1 cellular context compared by ENCODE assay signal in the genomic region with DNA sequence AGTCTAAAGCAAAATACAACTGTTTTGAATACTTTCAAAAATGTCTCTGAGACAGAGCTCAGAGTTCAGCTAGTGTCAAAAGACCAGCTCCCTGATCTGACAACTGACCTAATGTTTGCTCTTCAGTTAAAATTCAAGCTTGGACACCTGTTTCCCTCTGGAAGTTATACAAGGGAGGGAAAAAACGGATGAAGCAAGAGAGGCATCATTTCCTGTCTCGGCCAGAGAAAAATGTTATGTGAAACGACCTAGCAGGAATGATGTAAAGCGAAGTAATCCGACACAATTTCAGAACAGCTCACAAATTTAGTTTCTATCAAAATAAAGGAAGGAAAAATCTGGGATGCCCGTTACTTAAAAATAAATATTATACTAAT.
TF ChIP-seq lines count a peak whose summit lies in the region.

No MANE protein-coding gene starts in this region.

TF ChIP-seq in HepG2, 621 proteins besides CTCF, POLR2A, EP300 and RAD21 (continues in another document):
- no peak for TF ChIP-seq NAIF1 (CRISPR knock-in tag; IDR thresholded peaks at IDR 0.05; ENCODE audit: borderline replicate concordance)
- peak; percentile 48; the same call in 1 of the 2 replicates for TF ChIP-seq NFIC (IDR thresholded peaks at IDR 0.05; ENCODE audit: low read length)
- no peak for TF ChIP-seq ZNF720 (CRISPR knock-in tag; IDR thresholded peaks at IDR 0.05)
- no peak for TF ChIP-seq CHD2 (IDR thresholded peaks at IDR 0.05; ENCODE audit: low read depth, low read length)
- no peak for TF ChIP-seq SRSF9 (IDR thresholded peaks at IDR 0.05; ENCODE audit: borderline replicate concordance, insufficient read depth, low read depth, low read length, poor library complexity, severe bottlenecking)
- TF ChIP-seq, protein P1, sequence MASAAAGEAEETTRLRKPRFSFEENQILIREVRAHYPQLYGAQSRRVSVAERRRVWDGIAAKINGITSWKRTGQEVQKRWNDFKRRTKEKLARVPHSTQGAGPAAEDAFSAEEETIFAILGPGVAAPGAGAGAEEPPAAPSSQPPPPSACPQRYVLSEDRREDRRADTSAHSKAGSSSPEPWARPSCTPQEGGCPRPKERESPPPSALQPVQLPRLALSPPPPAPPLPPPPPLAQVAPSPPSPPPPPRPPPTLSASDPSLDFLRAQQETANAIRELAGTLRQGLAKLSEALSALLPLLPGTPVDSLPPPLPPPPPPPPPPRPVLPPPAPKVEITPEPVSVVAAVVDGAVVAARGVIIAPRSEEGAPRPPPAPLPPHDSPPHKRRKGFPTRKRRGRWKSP (CRISPR knock-in tag; IDR thresholded peaks at IDR 0.05), result no peak
- TF ChIP-seq, protein P2, sequence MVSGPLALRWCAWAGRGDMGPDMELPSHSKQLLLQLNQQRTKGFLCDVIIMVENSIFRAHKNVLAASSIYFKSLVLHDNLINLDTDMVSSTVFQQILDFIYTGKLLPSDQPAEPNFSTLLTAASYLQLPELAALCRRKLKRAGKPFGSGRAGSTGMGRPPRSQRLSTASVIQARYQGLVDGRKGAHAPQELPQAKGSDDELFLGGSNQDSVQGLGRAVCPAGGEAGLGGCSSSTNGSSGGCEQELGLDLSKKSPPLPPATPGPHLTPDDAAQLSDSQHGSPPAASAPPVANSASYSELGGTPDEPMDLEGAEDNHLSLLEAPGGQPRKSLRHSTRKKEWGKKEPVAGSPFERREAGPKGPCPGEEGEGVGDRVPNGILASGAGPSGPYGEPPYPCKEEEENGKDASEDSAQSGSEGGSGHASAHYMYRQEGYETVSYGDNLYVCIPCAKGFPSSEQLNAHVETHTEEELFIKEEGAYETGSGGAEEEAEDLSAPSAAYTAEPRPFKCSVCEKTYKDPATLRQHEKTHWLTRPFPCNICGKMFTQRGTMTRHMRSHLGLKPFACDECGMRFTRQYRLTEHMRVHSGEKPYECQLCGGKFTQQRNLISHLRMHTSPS (CRISPR knock-in tag; IDR thresholded peaks at IDR 0.05; ENCODE audit: low read depth), result no peak
- no peak for TF ChIP-seq ZNF180 (CRISPR knock-in tag; IDR thresholded peaks at IDR 0.05; ENCODE audit: borderline replicate concordance, low read depth)
- no peak for TF ChIP-seq ZNF124 (CRISPR knock-in tag; IDR thresholded peaks at IDR 0.05)
- TF ChIP-seq, protein P3, sequence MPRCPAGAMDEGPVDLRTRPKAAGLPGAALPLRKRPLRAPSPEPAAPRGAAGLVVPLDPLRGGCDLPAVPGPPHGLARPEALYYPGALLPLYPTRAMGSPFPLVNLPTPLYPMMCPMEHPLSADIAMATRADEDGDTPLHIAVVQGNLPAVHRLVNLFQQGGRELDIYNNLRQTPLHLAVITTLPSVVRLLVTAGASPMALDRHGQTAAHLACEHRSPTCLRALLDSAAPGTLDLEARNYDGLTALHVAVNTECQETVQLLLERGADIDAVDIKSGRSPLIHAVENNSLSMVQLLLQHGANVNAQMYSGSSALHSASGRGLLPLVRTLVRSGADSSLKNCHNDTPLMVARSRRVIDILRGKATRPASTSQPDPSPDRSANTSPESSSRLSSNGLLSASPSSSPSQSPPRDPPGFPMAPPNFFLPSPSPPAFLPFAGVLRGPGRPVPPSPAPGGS (CRISPR knock-in tag; IDR thresholded peaks at IDR 0.05), result no peak
- no peak for TF ChIP-seq JUNB (CRISPR knock-in tag; IDR thresholded peaks at IDR 0.05; ENCODE audit: borderline replicate concordance)
- no peak for TF ChIP-seq NFIB (CRISPR knock-in tag; IDR thresholded peaks at IDR 0.05; ENCODE audit: borderline replicate concordance)
- no peak for TF ChIP-seq ZNF83 (CRISPR knock-in tag; IDR thresholded peaks at IDR 0.05; ENCODE audit: borderline replicate concordance)
- TF ChIP-seq KLF16 (CRISPR knock-in tag; IDR thresholded peaks at IDR 0.05), result no peak; a peak in 1 of 4 replicates
- no peak for TF ChIP-seq FOXA1 (IDR thresholded peaks at IDR 0.05)
- TF ChIP-seq FOXA1 (CRISPR knock-in tag; IDR thresholded peaks at IDR 0.05), result peak; percentile 40
- no peak for TF ChIP-seq ZNF225 (CRISPR knock-in tag; IDR thresholded peaks at IDR 0.05)
- no peak for TF ChIP-seq RFXANK (CRISPR knock-in tag; IDR thresholded peaks at IDR 0.05)
- no peak for TF ChIP-seq NFYB (CRISPR knock-in tag; IDR thresholded peaks at IDR 0.05)
- no peak for TF ChIP-seq ZNF780A (CRISPR knock-in tag; IDR thresholded peaks at IDR 0.05)
- TF ChIP-seq ZNF562 (CRISPR knock-in tag; IDR thresholded peaks at IDR 0.05; ENCODE audit: borderline replicate concordance), result no peak
- TF ChIP-seq, protein P4, sequence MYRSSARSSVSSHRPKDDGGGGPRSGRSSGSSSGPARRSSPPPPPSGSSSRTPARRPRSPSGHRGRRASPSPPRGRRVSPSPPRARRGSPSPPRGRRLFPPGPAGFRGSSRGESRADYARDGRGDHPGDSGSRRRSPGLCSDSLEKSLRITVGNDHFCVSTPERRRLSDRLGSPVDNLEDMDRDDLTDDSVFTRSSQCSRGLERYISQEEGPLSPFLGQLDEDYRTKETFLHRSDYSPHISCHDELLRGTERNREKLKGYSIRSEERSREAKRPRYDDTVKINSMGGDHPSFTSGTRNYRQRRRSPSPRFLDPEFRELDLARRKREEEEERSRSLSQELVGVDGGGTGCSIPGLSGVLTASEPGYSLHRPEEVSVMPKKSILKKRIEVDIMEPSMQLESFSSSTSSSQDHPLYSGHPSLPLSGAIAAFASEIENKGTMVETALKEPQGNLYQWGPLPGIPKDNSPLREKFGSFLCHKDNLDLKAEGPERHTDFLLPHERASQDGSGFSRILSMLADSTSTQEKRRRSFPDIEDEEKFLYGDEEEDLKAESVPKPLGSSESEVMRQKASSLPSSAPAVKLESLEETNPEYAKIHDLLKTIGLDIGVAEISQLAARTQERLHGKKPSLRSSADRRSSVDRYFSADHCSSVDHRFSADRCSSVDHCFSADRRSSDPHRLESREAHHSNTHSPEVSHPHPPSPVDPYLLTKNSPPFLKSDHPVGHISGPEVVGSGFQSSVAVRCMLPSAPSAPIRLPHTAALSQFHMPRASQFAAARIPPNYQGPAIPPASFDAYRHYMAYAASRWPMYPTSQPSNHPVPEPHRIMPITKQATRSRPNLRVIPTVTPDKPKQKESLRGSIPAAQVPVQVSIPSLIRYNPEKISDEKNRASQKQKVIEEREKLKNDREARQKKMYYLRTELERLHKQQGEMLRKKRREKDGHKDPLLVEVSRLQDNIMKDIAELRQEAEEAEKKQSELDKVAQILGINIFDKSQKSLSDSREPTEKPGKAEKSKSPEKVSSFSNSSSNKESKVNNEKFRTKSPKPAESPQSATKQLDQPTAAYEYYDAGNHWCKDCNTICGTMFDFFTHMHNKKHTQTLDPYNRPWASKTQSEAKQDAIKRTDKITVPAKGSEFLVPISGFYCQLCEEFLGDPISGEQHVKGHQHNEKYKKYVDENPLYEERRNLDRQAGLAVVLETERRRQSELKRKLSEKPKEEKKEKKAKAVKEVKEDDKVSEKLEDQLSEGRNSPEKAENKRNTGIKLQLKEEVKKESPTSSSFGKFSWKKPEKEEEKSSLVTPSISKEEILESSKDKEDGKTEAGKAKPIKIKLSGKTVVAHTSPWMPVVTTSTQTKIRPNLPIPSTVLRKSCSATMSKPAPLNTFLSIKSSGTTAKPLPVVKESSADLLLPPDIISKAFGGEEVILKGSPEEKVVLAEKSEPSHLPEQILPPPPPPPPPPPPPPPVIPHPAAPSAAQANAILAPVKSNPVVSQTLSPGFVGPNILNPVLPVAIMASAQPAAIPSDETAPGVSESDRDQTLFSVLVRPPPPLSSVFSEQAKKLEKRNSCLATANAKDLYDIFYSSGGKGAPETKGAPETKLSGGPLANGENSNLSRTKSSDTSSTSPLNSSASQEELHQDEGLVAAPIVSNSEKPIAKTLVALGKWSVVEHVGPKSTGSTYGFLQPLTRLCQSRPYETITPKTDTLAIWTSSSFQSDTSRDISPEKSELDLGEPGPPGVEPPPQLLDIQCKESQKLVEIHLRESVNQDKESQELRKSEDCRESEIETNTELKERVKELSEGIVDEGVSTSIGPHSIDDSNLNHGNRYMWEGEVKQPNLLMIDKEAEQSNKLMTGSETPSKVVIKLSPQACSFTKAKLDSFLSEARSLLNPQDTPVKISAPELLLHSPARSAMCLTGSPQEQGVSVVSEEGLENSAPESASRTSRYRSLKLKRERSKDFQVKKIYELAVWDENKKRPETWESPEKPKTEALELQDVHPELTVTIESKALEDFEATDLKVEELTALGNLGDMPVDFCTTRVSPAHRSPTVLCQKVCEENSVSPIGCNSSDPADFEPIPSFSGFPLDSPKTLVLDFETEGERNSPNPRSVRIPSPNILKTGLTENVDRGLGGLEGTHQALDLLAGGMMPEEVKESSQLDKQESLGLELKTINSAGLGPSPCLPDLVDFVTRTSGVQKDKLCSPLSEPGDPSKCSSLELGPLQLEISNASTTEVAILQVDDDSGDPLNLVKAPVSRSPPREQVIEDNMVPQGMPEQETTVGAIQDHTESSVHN (CRISPR knock-in tag; IDR thresholded peaks at IDR 0.05), result no peak
- TF ChIP-seq, protein P5, sequence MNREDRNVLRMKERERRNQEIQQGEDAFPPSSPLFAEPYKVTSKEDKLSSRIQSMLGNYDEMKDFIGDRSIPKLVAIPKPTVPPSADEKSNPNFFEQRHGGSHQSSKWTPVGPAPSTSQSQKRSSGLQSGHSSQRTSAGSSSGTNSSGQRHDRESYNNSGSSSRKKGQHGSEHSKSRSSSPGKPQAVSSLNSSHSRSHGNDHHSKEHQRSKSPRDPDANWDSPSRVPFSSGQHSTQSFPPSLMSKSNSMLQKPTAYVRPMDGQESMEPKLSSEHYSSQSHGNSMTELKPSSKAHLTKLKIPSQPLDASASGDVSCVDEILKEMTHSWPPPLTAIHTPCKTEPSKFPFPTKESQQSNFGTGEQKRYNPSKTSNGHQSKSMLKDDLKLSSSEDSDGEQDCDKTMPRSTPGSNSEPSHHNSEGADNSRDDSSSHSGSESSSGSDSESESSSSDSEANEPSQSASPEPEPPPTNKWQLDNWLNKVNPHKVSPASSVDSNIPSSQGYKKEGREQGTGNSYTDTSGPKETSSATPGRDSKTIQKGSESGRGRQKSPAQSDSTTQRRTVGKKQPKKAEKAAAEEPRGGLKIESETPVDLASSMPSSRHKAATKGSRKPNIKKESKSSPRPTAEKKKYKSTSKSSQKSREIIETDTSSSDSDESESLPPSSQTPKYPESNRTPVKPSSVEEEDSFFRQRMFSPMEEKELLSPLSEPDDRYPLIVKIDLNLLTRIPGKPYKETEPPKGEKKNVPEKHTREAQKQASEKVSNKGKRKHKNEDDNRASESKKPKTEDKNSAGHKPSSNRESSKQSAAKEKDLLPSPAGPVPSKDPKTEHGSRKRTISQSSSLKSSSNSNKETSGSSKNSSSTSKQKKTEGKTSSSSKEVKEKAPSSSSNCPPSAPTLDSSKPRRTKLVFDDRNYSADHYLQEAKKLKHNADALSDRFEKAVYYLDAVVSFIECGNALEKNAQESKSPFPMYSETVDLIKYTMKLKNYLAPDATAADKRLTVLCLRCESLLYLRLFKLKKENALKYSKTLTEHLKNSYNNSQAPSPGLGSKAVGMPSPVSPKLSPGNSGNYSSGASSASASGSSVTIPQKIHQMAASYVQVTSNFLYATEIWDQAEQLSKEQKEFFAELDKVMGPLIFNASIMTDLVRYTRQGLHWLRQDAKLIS (CRISPR knock-in tag; IDR thresholded peaks at IDR 0.05), result no peak
- TF ChIP-seq HNF4A (CRISPR knock-in tag; IDR thresholded peaks at IDR 0.05), result peak; percentile 90
- no peak for TF ChIP-seq KLF9 (CRISPR knock-in tag; IDR thresholded peaks at IDR 0.05; ENCODE audit: low read depth)
- TF ChIP-seq ZNF274 (CRISPR knock-in tag; IDR thresholded peaks at IDR 0.05), result no peak
- TF ChIP-seq FOXK1 (CRISPR knock-in tag; IDR thresholded peaks at IDR 0.05; ENCODE audit: borderline replicate concordance, low read depth), result peak; percentile 74; the same call in 1 of the 2 replicates
- TF ChIP-seq, protein P6, sequence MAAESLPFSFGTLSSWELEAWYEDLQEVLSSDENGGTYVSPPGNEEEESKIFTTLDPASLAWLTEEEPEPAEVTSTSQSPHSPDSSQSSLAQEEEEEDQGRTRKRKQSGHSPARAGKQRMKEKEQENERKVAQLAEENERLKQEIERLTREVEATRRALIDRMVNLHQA (CRISPR knock-in tag; IDR thresholded peaks at IDR 0.05), result peak; percentile 94; the same call in 1 of the 2 replicates
- TF ChIP-seq ZC3H4 (CRISPR knock-in tag; IDR thresholded peaks at IDR 0.05; ENCODE audit: borderline replicate concordance), result no peak
- TF ChIP-seq, protein P7, sequence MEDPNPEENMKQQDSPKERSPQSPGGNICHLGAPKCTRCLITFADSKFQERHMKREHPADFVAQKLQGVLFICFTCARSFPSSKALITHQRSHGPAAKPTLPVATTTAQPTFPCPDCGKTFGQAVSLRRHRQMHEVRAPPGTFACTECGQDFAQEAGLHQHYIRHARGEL (CRISPR knock-in tag; IDR thresholded peaks at IDR 0.05), result no peak
- TF ChIP-seq, protein P8, sequence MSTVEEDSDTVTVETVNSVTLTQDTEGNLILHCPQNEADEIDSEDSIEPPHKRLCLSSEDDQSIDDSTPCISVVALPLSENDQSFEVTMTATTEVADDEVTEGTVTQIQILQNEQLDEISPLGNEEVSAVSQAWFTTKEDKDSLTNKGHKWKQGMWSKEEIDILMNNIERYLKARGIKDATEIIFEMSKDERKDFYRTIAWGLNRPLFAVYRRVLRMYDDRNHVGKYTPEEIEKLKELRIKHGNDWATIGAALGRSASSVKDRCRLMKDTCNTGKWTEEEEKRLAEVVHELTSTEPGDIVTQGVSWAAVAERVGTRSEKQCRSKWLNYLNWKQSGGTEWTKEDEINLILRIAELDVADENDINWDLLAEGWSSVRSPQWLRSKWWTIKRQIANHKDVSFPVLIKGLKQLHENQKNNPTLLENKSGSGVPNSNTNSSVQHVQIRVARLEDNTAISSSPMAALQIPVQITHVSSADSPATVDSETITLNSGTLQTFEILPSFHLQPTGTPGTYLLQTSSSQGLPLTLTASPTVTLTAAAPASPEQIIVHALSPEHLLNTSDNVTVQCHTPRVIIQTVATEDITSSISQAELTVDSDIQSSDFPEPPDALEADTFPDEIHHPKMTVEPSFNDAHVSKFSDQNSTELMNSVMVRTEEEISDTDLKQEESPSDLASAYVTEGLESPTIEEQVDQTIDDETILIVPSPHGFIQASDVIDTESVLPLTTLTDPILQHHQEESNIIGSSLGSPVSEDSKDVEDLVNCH (CRISPR knock-in tag; IDR thresholded peaks at IDR 0.05), result no peak
- no peak for TF ChIP-seq SP5 (CRISPR knock-in tag; IDR thresholded peaks at IDR 0.05; ENCODE audit: borderline replicate concordance, low read depth)
- TF ChIP-seq ZNF749 (CRISPR knock-in tag; IDR thresholded peaks at IDR 0.05; ENCODE audit: borderline replicate concordance), result no peak
- TF ChIP-seq SATB2 (CRISPR knock-in tag; IDR thresholded peaks at IDR 0.05), result no peak
- TF ChIP-seq PHF8 (CRISPR knock-in tag; IDR thresholded peaks at IDR 0.05), result no peak
- no peak for TF ChIP-seq SALL2 (CRISPR knock-in tag; IDR thresholded peaks at IDR 0.05)
- 0 out of 2 replicates have a peak, but pooled peaks have one; percentile 53 for TF ChIP-seq BRCA1 (CRISPR knock-in tag; IDR thresholded peaks at IDR 0.05)
- no peak for TF ChIP-seq MED8 (CRISPR knock-in tag; IDR thresholded peaks at IDR 0.05; ENCODE audit: insufficient replicate concordance)
- peak; percentile 88 for TF ChIP-seq SAP130 (CRISPR knock-in tag; IDR thresholded peaks at IDR 0.05; ENCODE audit: low read depth)
- no peak for TF ChIP-seq ZNF17 (CRISPR knock-in tag; IDR thresholded peaks at IDR 0.05)
- TF ChIP-seq NKX3-1 (CRISPR knock-in tag; IDR thresholded peaks at IDR 0.05), result no peak
- TF ChIP-seq, protein P9, sequence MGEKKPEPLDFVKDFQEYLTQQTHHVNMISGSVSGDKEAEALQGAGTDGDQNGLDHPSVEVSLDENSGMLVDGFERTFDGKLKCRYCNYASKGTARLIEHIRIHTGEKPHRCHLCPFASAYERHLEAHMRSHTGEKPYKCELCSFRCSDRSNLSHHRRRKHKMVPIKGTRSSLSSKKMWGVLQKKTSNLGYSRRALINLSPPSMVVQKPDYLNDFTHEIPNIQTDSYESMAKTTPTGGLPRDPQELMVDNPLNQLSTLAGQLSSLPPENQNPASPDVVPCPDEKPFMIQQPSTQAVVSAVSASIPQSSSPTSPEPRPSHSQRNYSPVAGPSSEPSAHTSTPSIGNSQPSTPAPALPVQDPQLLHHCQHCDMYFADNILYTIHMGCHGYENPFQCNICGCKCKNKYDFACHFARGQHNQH (CRISPR knock-in tag; IDR thresholded peaks at IDR 0.05), result no peak
